Comparison of ENCODE assay signal across 17 cellular contexts in genomic region chr19:1913781-1914577, GRCh38. TPM values are rescaled to one million over a fixed set of nuclear protein-coding genes. Genes with fewer than 3 reads are reported as not detected.
DNase-seq lines count a peak whose midpoint lies in the region; ATAC-seq and TF ChIP-seq lines count a peak whose summit lies in the region.
"Had no signal": no experiment of that assay in that cellular context is flagged by ENCODE, and none has a peak within 500 bp of the region (broad histone marks: within the 10 kb centered on the region; RNA-seq: fewer than 3 reads in every experiment).

No MANE protein-coding gene starts in this region.

- no peak for TF ChIP-seq CTCF in RWPE1 (conservative IDR thresholded peaks at IDR 0.05; ENCODE audit: low read depth)
- TF ChIP-seq CTCF in epithelial cell of esophagus (IDR thresholded peaks at IDR 0.05; ENCODE audit: insufficient read depth, low read depth, low read length, missing control alignments), result no peak

- H3K36me3 ChIP-seq in BLaER1 treated with 17β-estradiol and CSF1 and Interleukin-3, amounts not matched to agents 10 nM and 100 nM, result peaks cover 53 to 74% (median 63%) of the 10 kb centered on the region in 11 experiments
- peaks cover 37 to 74% of the 10 kb centered on the region in 2 donors for H3K36me3 ChIP-seq in neuronal stem cell (replicated peaks in 1 of 2; ENCODE audit: control insufficient read depth in 2 of 2, insufficient read depth in 2 of 2, low read length in 2 of 2)

- H4K91ac ChIP-seq in neuronal stem cell (ENCODE audit: low read depth, low read length, poor library complexity), result no peak overlapping the region

- no peaks in the 10 kb centered on the region for H3K27me3 Mint-ChIP-seq in activated naive CD4-positive, alpha-beta T cell treated with anti-CD3 and anti-CD28 coated beads for 36 hours (ENCODE audit: low read depth)

- H3K4me3 Mint-ChIP-seq in activated naive CD4-positive, alpha-beta T cell treated with anti-CD3 and anti-CD28 coated beads for 36 hours, result no peak overlapping the region

- CTCF ChIA-PET in RWPE1 (lab: Yijun Ruan, JAX), result interaction anchor here (0.6 to 2.0 kb wide), 3 partner anchors 16 to 42 kb away, joined by 5 read pairs; no protein-coding TSS in a partner anchor
- CTCF ChIA-PET in activated naive CD4-positive, alpha-beta T cell treated with anti-CD3 and anti-CD28 coated beads for 36 hours (lab: Charles Lee), result interaction anchor here (0.6 kb wide), 1 partner anchor 119 kb away, joined by 3 read pairs; no protein-coding TSS in a partner anchor

- POLR2A ChIA-PET in RWPE1 (lab: Yijun Ruan, JAX; ENCODE audit: low non-redundant PET), result no interaction called here

- no peak overlapping the region for H2BK15ac ChIP-seq in neuronal stem cell (ENCODE audit: low read length)

- peaks cover 36% of the 10 kb centered on the region for H3K79me1 ChIP-seq in neuronal stem cell (ENCODE audit: low read depth, low read length)

- H3K4me1 Mint-ChIP-seq in activated naive CD4-positive, alpha-beta T cell treated with anti-CD3 and anti-CD28 coated beads for 36 hours (ENCODE audit: low read depth), result peaks cover 13% of the 10 kb centered on the region

- no peaks in the 10 kb centered on the region for H3K27me3 ChIP-seq in BLaER1 treated with 17β-estradiol and CSF1 and Interleukin-3, amounts not matched to agents 10 nM and 100 nM
- H3K27me3 ChIP-seq in neuronal stem cell (ENCODE audit: control insufficient read depth in 3 of 3, insufficient read depth in 3 of 3, low read depth in 1 of 3, low read length in 3 of 3), result no peaks in the 10 kb centered on the region

- no peak for ATAC-seq in HG02571 (IDR thresholded peaks at IDR 0.05; ENCODE audit: unreplicated experiment)
- ATAC-seq: A549 had no signal

- intact Hi-C loops in activated naive CD4-positive, alpha-beta T cell treated with anti-CD3 and anti-CD28 coated beads for 36 hours (cut with micrococcal nuclease), result no loop called here

- H3K4me2 ChIP-seq in BLaER1 treated with 17β-estradiol and CSF1 and Interleukin-3, amounts not matched to agents 10 nM and 100 nM, result peak overlapping the region in 6 of 11 experiments; percentile 13 to 32 (median 18); a peak in 5 of 22 replicates
- H3K4me2 ChIP-seq in neuronal stem cell (ENCODE audit: insufficient read depth, low read length, poor library complexity, severe bottlenecking), result no peak overlapping the region
- H3K4me2 ChIP-seq: A549 had no signal

- H3K9ac ChIP-seq in BLaER1 treated with 17β-estradiol and CSF1 and Interleukin-3, amounts not matched to agents 10 nM and 100 nM, result peak overlapping the region in 8 of 11 experiments; percentile 5 to 41 (median 26); a peak in 5 of 22 replicates
- peak overlapping the region; percentile 21 for H3K9ac ChIP-seq in neuronal stem cell (ENCODE audit: low read depth, low read length, poor library complexity)

- peak overlapping the region; percentile 17 for H4K8ac ChIP-seq in neuronal stem cell (ENCODE audit: low read depth, low read length)

- no peak overlapping the region for H3K4ac ChIP-seq in neuronal stem cell (ENCODE audit: low read length)

- peaks cover 3% of the 10 kb centered on the region for H3K36me3 Mint-ChIP-seq in activated naive CD4-positive, alpha-beta T cell treated with anti-CD3 and anti-CD28 coated beads for 36 hours (ENCODE audit: low read depth)

- H3K4me1 ChIP-seq in BLaER1 treated with 17β-estradiol and CSF1 and Interleukin-3, amounts not matched to agents 10 nM and 100 nM, result peaks cover 13 to 47% (median 32%) of the 10 kb centered on the region in 10 experiments
- no peaks in the 10 kb centered on the region for H3K4me1 ChIP-seq in neuronal stem cell (ENCODE audit: control insufficient read depth in 2 of 2, insufficient read depth in 1 of 2, low read depth in 1 of 2, low read length in 2 of 2)
- H3K4me1 ChIP-seq: A549, Caco-2 had no signal

- no peak overlapping the region for H2AK5ac ChIP-seq in neuronal stem cell (ENCODE audit: low read depth, low read length)

- H3K9me3 ChIP-seq in BLaER1 treated with 17β-estradiol and CSF1 and Interleukin-3, amounts not matched to agents 10 nM and 100 nM (replicated peaks in 1 of 11), result no peaks in the 10 kb centered on the region
- H3K9me3 ChIP-seq in neuronal stem cell (replicated peaks in 1 of 2; ENCODE audit: control insufficient read depth in 2 of 2, insufficient read depth in 1 of 2, low read depth in 1 of 2, low read length in 2 of 2), result peaks cover 0 to 5% of the 10 kb centered on the region in 2 donors
- H3K9me3 ChIP-seq: A549, Caco-2 had no signal

- no peak for DNase-seq in RWPE1 (ENCODE audit: low spot score)
- peak; percentile 26 for DNase-seq in epithelial cell of esophagus (ENCODE audit: low read depth)
- no peak for DNase-seq in neuronal stem cell (ENCODE audit: low spot score)
- DNase-seq in stimulated activated CD4-positive, alpha-beta T cell treated with anti-CD3 and anti-CD28 coated beads, Interleukin-12 subunit alpha, Interleukin-12 subunit beta, amount 100 ng/mL, for 4 hours, result no peak
- DNase-seq in activated naive CD4-positive, alpha-beta T cell treated with anti-CD3 and anti-CD28 coated beads for 36 hours, result no peak
- DNase-seq in NCI-H187 (lab: John Stamatoyannopoulos, UW), result no peak
- DNase-seq: Caco-2, DMS53, HCEC 1CT, KG1, NCI-H1092 treated with DMSO at 0.1 percent for 48 hours, NCI-H1694, NCI-H748 treated with DMSO at 0.1 percent for 48 hours, SHP77 had no signal

- no peaks in the 10 kb centered on the region for H3K9me3 Mint-ChIP-seq in activated naive CD4-positive, alpha-beta T cell treated with anti-CD3 and anti-CD28 coated beads for 36 hours

- H2BK5ac ChIP-seq in neuronal stem cell (ENCODE audit: low read length), result peak overlapping the region; percentile 77

- H2BK120ac ChIP-seq in neuronal stem cell (ENCODE audit: low read depth, low read length), result no peak overlapping the region

- peaks cover 66 to 94% (median 78%) of the 10 kb centered on the region in 11 experiments for H4K20me1 ChIP-seq in BLaER1 treated with 17β-estradiol and CSF1 and Interleukin-3, amounts not matched to agents 10 nM and 100 nM

- no peak overlapping the region for H2BK12ac ChIP-seq in neuronal stem cell (ENCODE audit: low read length)

- H3K14ac ChIP-seq in neuronal stem cell (ENCODE audit: low read length), result peak overlapping the region; percentile 89

- H3K4me3 ChIP-seq in BLaER1 treated with 17β-estradiol and CSF1 and Interleukin-3, amounts not matched to agents 10 nM and 100 nM, result no peak overlapping the region
- no peak overlapping the region for H3K4me3 ChIP-seq in epithelial cell of esophagus (ENCODE audit: low read length)
- H3K4me3 ChIP-seq in neuronal stem cell (ENCODE audit: low read length in 2 of 2), result no peak overlapping the region
- H3K4me3 ChIP-seq: A549 had no signal

- H3K27ac ChIP-seq in BLaER1 treated with 17β-estradiol and CSF1 and Interleukin-3, amounts not matched to agents 10 nM and 100 nM, result peak overlapping the region in 1 of 11 experiments; percentile 23; a peak in 2 of 22 replicates
- H3K27ac ChIP-seq in RWPE1 (peak overlapping the region; percentile 49), neuronal stem cell (replicated peaks; ENCODE audit: low read length) (no peak overlapping the region)
- H3K27ac ChIP-seq: A549 had no signal

- no peak overlapping the region for H2AFZ ChIP-seq in neuronal stem cell (ENCODE audit: low read length)

- H3K18ac ChIP-seq in neuronal stem cell (ENCODE audit: low read length), result no peak overlapping the region

- H3K23ac ChIP-seq in neuronal stem cell (ENCODE audit: low read depth, low read length, poor library complexity), result peak overlapping the region; percentile 86

- no peak overlapping the region for H3K27ac Mint-ChIP-seq in activated naive CD4-positive, alpha-beta T cell treated with anti-CD3 and anti-CD28 coated beads for 36 hours

- WGBS in neuronal stem cell (ENCODE audit: extremely low coverage in 2 of 2, insufficient read length in 2 of 2, insufficient replicate concordance in 1 of 2), 2 donors, result no CpG with 5 or more reads among the region's 23 CpGs

RNA-seq across cellular contexts. Expression of gene ADAT3, which starts 8.8 kb away (rescaled TPM):
- 4.4 TPM for polyA plus RNA-seq in neuronal stem cell (2013, experiment 1 of 2)
- polyA plus RNA-seq in neuronal stem cell (2013, experiment 2 of 2), result 3.8 TPM
- 1 to 10 TPM; 3.0 to 3.4 TPM for total RNA-seq in activated naive CD4-positive, alpha-beta T cell treated with anti-CD3 and anti-CD28 coated beads for 36 hours

RNA-seq across cellular contexts. Expression of gene SCAMP4, which starts 8.8 kb away (rescaled TPM):
- polyA plus RNA-seq in neuronal stem cell (2013, experiment 1 of 2), result 49.3 TPM
- 49.1 TPM for polyA plus RNA-seq in neuronal stem cell (2013, experiment 2 of 2)
- total RNA-seq in activated naive CD4-positive, alpha-beta T cell treated with anti-CD3 and anti-CD28 coated beads for 36 hours, result 10 to 100 TPM; 12.1 to 14.5 TPM

RNA-seq across cellular contexts. Expression of gene CSNK1G2, which starts 27.0 kb away (rescaled TPM):
- 162 TPM for polyA plus RNA-seq in neuronal stem cell (2013, experiment 1 of 2)
- polyA plus RNA-seq in neuronal stem cell (2013, experiment 2 of 2), result 157 TPM
- 10 to 100 TPM; 50.6 to 51.0 TPM for total RNA-seq in activated naive CD4-positive, alpha-beta T cell treated with anti-CD3 and anti-CD28 coated beads for 36 hours

RNA-seq across cellular contexts. Expression of gene ABHD17A, which starts 28.7 kb away (rescaled TPM):
- polyA plus RNA-seq in neuronal stem cell (2013, experiment 1 of 2), result 44.4 TPM
- polyA plus RNA-seq in neuronal stem cell (2013, experiment 2 of 2), result 44.1 TPM
- 10 to 100 TPM; 79.3 to 79.9 TPM for total RNA-seq in activated naive CD4-positive, alpha-beta T cell treated with anti-CD3 and anti-CD28 coated beads for 36 hours

RNA-seq across cellular contexts. Expression of gene KLF16, which starts 50.6 kb away (rescaled TPM):
- polyA plus RNA-seq in neuronal stem cell (2013, experiment 1 of 2), result 12.8 TPM
- polyA plus RNA-seq in neuronal stem cell (2013, experiment 2 of 2), result 12.5 TPM
- total RNA-seq in activated naive CD4-positive, alpha-beta T cell treated with anti-CD3 and anti-CD28 coated beads for 36 hours, result 10 to 100 TPM; 13.5 to 15.0 TPM
